Comparison of ENCODE assay signal across 23 cellular contexts in genomic region chr10:12800302-12800701, GRCh38.
DNase-seq lines count a peak whose midpoint lies in the region; ATAC-seq and TF ChIP-seq lines count a peak whose summit lies in the region.
"Had no signal": no experiment of that assay in that cellular context is flagged by ENCODE, and none has a peak within 500 bp of the region (broad histone marks: within the 10 kb centered on the region; RNA-seq: fewer than 3 reads in every experiment).

No MANE protein-coding gene starts in this region.

- no peaks in the 10 kb centered on the region for H3K4me1 ChIP-seq in OCI-LY7 (ENCODE audit: insufficient read depth, low read length, poor library complexity, severe bottlenecking)
- H3K4me1 ChIP-seq: testis had no signal

- intact Hi-C loops in OCI-LY7 (cut with micrococcal nuclease; ENCODE audit: unreplicated experiment), result no loop called here

- no peaks in the 10 kb centered on the region for H3K9me2 ChIP-seq in OCI-LY7 (ENCODE audit: insufficient read depth, low read length)

- no peak overlapping the region for H3K4me3 ChIP-seq in OCI-LY7 (ENCODE audit: low read depth, low read length, poor library complexity, severe bottlenecking)
- H3K4me3 ChIP-seq: coronary artery, mucosa of descending colon, testis had no signal

- no peak overlapping the region for H3K27ac ChIP-seq in OCI-LY7 (ENCODE audit: low read depth, low read length, poor library complexity, severe bottlenecking)
- H3K27ac ChIP-seq: coronary artery, neutrophil, testis had no signal

- 0 out of 2 replicates have a peak, but pooled peaks have one; percentile 32 for TF ChIP-seq CTCF in OCI-LY7 (conservative IDR thresholded peaks at IDR 0.05; ENCODE audit: low read length)
- peak; percentile 36 for TF ChIP-seq CTCF in endothelial cell (IDR thresholded peaks at IDR 0.05; ENCODE audit: unreplicated experiment)
- TF ChIP-seq CTCF in osteocyte (IDR thresholded peaks at IDR 0.05), result peak; percentile 27

- H3K4me3 Mint-ChIP-seq in endothelial cell (ENCODE audit: unreplicated experiment), result no peak overlapping the region
- H3K4me3 Mint-ChIP-seq in osteocyte (ENCODE audit: unreplicated experiment), result no peak overlapping the region
- H3K4me3 Mint-ChIP-seq: activated T-cell treated with anti-CD3 and anti-CD28 coated beads, Interleukin-2, amount 50 U/mL, for 72 hours had no signal

- H3K27ac Mint-ChIP-seq in endothelial cell (ENCODE audit: unreplicated experiment) (no peak overlapping the region), osteocyte (ENCODE audit: unreplicated experiment) (no peak overlapping the region)
- H3K27ac Mint-ChIP-seq: activated naive CD4-positive, alpha-beta T cell treated with anti-CD3 and anti-CD28 coated beads, Interleukin-2, amount 50 U/mL, for 72 hours; activated T-cell treated with anti-CD3 and anti-CD28 coated beads, Interleukin-2, amount 50 U/mL, for 72 hours had no signal

- ATAC-seq in GM21786 (IDR thresholded peaks at IDR 0.05; ENCODE audit: unreplicated experiment), result no peak
- no peak for ATAC-seq in GM21447 (IDR thresholded peaks at IDR 0.05; ENCODE audit: unreplicated experiment)
- ATAC-seq: activated naive CD4-positive, alpha-beta T cell treated with anti-CD3 and anti-CD28 coated beads, Interleukin-2, amount 50 U/mL, for 72 hours; activated T-cell treated with anti-CD3 and anti-CD28 coated beads, Interleukin-2, amount 50 U/mL, for 72 hours; left lobe of liver; mucosa of descending colon; Panc1; right cardiac atrium had no signal

- no peaks in the 10 kb centered on the region for H3K36me3 ChIP-seq in OCI-LY7 (ENCODE audit: insufficient read depth, low read length)
- H3K36me3 ChIP-seq: neutrophil had no signal

- CTCF ChIA-PET in OCI-LY7 (lab: Charles Lee; ENCODE audit: unreplicated experiment), result no interaction called here

- H3K36me3 Mint-ChIP-seq in endothelial cell (ENCODE audit: low read depth, unreplicated experiment) (no peaks in the 10 kb centered on the region), osteocyte (ENCODE audit: unreplicated experiment) (no peaks in the 10 kb centered on the region)
- H3K36me3 Mint-ChIP-seq: activated naive CD4-positive, alpha-beta T cell treated with anti-CD3 and anti-CD28 coated beads, Interleukin-2, amount 50 U/mL, for 72 hours had no signal

- no peaks in the 10 kb centered on the region for H4K20me1 ChIP-seq in OCI-LY7 (ENCODE audit: insufficient read depth, low read length)

- peaks cover 3% of the 10 kb centered on the region for H3K27me3 Mint-ChIP-seq in endothelial cell (ENCODE audit: unreplicated experiment)
- no peaks in the 10 kb centered on the region for H3K27me3 Mint-ChIP-seq in osteocyte (ENCODE audit: unreplicated experiment)

- DNase-seq in ELR (ENCODE audit: low read depth) (peak; percentile 3), OCI-LY7 (ENCODE audit: low spot score) (no peak), endothelial cell (ENCODE audit: low spot score) (no peak), osteocyte (ENCODE audit: extremely low spot score, unreplicated experiment) (no peak), NCI-H2081 (lab: John Stamatoyannopoulos, UW) (no peak)
- DNase-seq: activated CD4-positive, CD25-positive, alpha-beta regulatory T cell treated with anti-CD3 and anti-CD28 coated beads, Interleukin-2, amount 50 U/mL, for 72 hours; activated T-cell treated with anti-CD3 and anti-CD28 coated beads, Interleukin-2, amount 50 U/mL, for 72 hours; AML-193; COR-L47; EL; mucosa of descending colon; NCI-H1436 treated with DMSO at 0.1 percent for 48 hours; NCI-H82; right cardiac atrium; T1000; testis had no signal

- no peak overlapping the region for H2AFZ ChIP-seq in OCI-LY7 (ENCODE audit: low read length)

- H3K4me2 ChIP-seq in OCI-LY7 (ENCODE audit: low read length), result no peak overlapping the region

- POLR2A ChIA-PET in OCI-LY7 (lab: Charles Lee), result no interaction called here

- no peaks in the 10 kb centered on the region for H3K79me2 ChIP-seq in OCI-LY7 (ENCODE audit: insufficient read depth, low read depth, low read length)

- H3K4me1 Mint-ChIP-seq in endothelial cell (ENCODE audit: unreplicated experiment), result peaks cover 15% of the 10 kb centered on the region
- H3K4me1 Mint-ChIP-seq in osteocyte (ENCODE audit: unreplicated experiment), result peaks cover 21% of the 10 kb centered on the region

- H3K9me3 Mint-ChIP-seq in endothelial cell (ENCODE audit: unreplicated experiment) (no peaks in the 10 kb centered on the region), osteocyte (ENCODE audit: unreplicated experiment) (no peaks in the 10 kb centered on the region)
- H3K9me3 Mint-ChIP-seq: activated naive CD4-positive, alpha-beta T cell treated with anti-CD3 and anti-CD28 coated beads, Interleukin-2, amount 50 U/mL, for 72 hours; activated T-cell treated with anti-CD3 and anti-CD28 coated beads, Interleukin-2, amount 50 U/mL, for 72 hours had no signal

- H3K9me3 ChIP-seq in OCI-LY7 (ENCODE audit: low read length), result no peaks in the 10 kb centered on the region
- H3K9me3 ChIP-seq: mucosa of descending colon, neutrophil, testis had no signal

- no TSS peak for BruUV-seq in OCI-LY7 (replicated peaks; lab: Mats Ljungman, UMichigan)
